Comparison of ENCODE assay signal across 1 cellular context in genomic region chr2:20452551-20452950, GRCh38.
TF ChIP-seq lines count a peak whose summit lies in the region.

No MANE protein-coding gene starts in this region.

TF ChIP-seq in HepG2, 621 proteins besides CTCF, POLR2A, EP300 and RAD21 (continued from another document):
- TF ChIP-seq ZNF770 (CRISPR knock-in tag; IDR thresholded peaks at IDR 0.05) = peak; percentile 41; the same call in 1 of the 2 replicates
- no peak for TF ChIP-seq ZNF12 (CRISPR knock-in tag; IDR thresholded peaks at IDR 0.05)
- TF ChIP-seq HNF4G (IDR thresholded peaks at IDR 0.05; ENCODE audit: borderline replicate concordance, low read depth, low read length) = no peak
- TF ChIP-seq HNF4G (CRISPR knock-in tag; IDR thresholded peaks at IDR 0.05; ENCODE audit: borderline replicate concordance, low read depth) = no peak
- no peak for TF ChIP-seq MXI1 (IDR thresholded peaks at IDR 0.05; ENCODE audit: borderline replicate concordance, low read depth, low read length)
- TF ChIP-seq FOXP1 (IDR thresholded peaks at IDR 0.05) = no peak
- no peak for TF ChIP-seq FOXP1 (CRISPR knock-in tag; IDR thresholded peaks at IDR 0.05)
- 0 out of 2 replicates have a peak, but pooled peaks have one; percentile 29 for TF ChIP-seq HOXA5 (CRISPR knock-in tag; IDR thresholded peaks at IDR 0.05)
- TF ChIP-seq ZSCAN9 (CRISPR knock-in tag; IDR thresholded peaks at IDR 0.05; ENCODE audit: borderline replicate concordance) = no peak
- no peak for TF ChIP-seq SUZ12 (IDR thresholded peaks at IDR 0.05; ENCODE audit: low read depth, low read length)
- TF ChIP-seq ZNF839 (CRISPR knock-in tag; IDR thresholded peaks at IDR 0.05; ENCODE audit: borderline replicate concordance) = no peak
- no peak for TF ChIP-seq ZNF749 (CRISPR knock-in tag; IDR thresholded peaks at IDR 0.05; ENCODE audit: borderline replicate concordance)
- no peak for TF ChIP-seq MTF2 (CRISPR knock-in tag; IDR thresholded peaks at IDR 0.05; ENCODE audit: borderline replicate concordance)
- TF ChIP-seq ZNF646 (CRISPR knock-in tag; IDR thresholded peaks at IDR 0.05) = no peak
- no peak for TF ChIP-seq ZSCAN22 (CRISPR knock-in tag; IDR thresholded peaks at IDR 0.05)
- no peak for TF ChIP-seq ZNF746 (CRISPR knock-in tag; IDR thresholded peaks at IDR 0.05)
- TF ChIP-seq ZKSCAN8 (CRISPR knock-in tag; IDR thresholded peaks at IDR 0.05; ENCODE audit: borderline replicate concordance) = 0 out of 2 replicates have a peak, but pooled peaks have one; percentile 21
- no peak for TF ChIP-seq ZNF7 (CRISPR knock-in tag; IDR thresholded peaks at IDR 0.05)
- TF ChIP-seq ZNF263 (CRISPR knock-in tag; IDR thresholded peaks at IDR 0.05) = peak; percentile 34; the same call in 1 of the 2 replicates
- peak; percentile 43; the same call in 1 of the 2 replicates for TF ChIP-seq IRF2 (CRISPR knock-in tag; IDR thresholded peaks at IDR 0.05)
- no peak for TF ChIP-seq SNAPC5 (CRISPR knock-in tag; IDR thresholded peaks at IDR 0.05; ENCODE audit: borderline replicate concordance)
- no peak for TF ChIP-seq ZNF720 (CRISPR knock-in tag; IDR thresholded peaks at IDR 0.05)
- no peak for TF ChIP-seq SIN3B (IDR thresholded peaks at IDR 0.05; ENCODE audit: low read length)
- TF ChIP-seq ZNF652 (CRISPR knock-in tag; IDR thresholded peaks at IDR 0.05; ENCODE audit: borderline replicate concordance, low read depth) = no peak
- no peak for TF ChIP-seq GABPA (IDR thresholded peaks at IDR 0.05; ENCODE audit: low read depth, low read length)
- no peak for TF ChIP-seq GABPA (CRISPR knock-in tag; IDR thresholded peaks at IDR 0.05; ENCODE audit: low read depth)
- no peak for TF ChIP-seq ZNF503 (CRISPR knock-in tag; IDR thresholded peaks at IDR 0.05)
- no peak for TF ChIP-seq HDAC1 (CRISPR knock-in tag; IDR thresholded peaks at IDR 0.05)
- TF ChIP-seq ZFY (CRISPR knock-in tag; IDR thresholded peaks at IDR 0.05) = no peak
TF ChIP-seq in HepG2: peak in this region for 18.
